11 cellular contexts compared by ENCODE assay signal in the genomic region with DNA sequence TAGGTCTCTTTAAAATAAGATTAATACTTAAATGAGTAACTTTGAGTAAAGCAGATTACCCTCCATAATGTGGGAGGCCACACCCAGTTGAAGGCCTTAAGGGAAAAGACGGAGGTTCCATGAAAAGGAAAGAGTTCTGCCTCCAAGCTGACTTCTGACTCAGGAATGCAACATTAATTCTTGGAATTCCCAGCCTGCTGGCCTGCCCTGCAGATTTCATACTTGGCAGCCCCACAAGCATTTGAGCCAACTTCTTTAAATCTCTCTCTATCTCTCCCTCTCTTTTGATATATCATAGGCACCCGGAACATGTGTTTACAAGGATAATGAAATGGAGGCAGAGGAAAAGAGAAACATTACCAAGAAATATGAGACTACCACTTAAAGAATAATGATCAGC.
DNase-seq lines count a peak whose midpoint lies in the region; ATAC-seq and TF ChIP-seq lines count a peak whose summit lies in the region.
"Had no signal": no experiment of that assay in that cellular context is flagged by ENCODE, and none has a peak within 500 bp of the region (broad histone marks: within the 10 kb centered on the region; RNA-seq: fewer than 3 reads in every experiment).

No MANE protein-coding gene starts in this region.

- H3K9me2 ChIP-seq in GM23248 (ENCODE audit: insufficient read depth), result no peaks in the 10 kb centered on the region

- H3K79me2 ChIP-seq in GM23248 (ENCODE audit: insufficient read depth), result no peaks in the 10 kb centered on the region

- H3K27ac ChIP-seq in GM23248, result peak overlapping the region; percentile 35
- peak overlapping the region; percentile 90 for H3K27ac ChIP-seq in SJSA1
- no peak overlapping the region for H3K27ac ChIP-seq in testis

- H3K27me3 ChIP-seq in GM23248 (replicated peaks; ENCODE audit: insufficient read depth) (no peaks in the 10 kb centered on the region), SJSA1 (replicated peaks) (no peaks in the 10 kb centered on the region), testis (no peaks in the 10 kb centered on the region)

- H3K4me1 ChIP-seq in GM23248 (ENCODE audit: insufficient read depth) (peaks cover 51% of the 10 kb centered on the region), SJSA1 (replicated peaks) (peaks cover 26% of the 10 kb centered on the region), testis (peaks cover 4% of the 10 kb centered on the region)
- H3K4me1 ChIP-seq: HAP-1 had no signal

- ATAC-seq in sciatic nerve (peak; percentile 62), GM18868 (IDR thresholded peaks at IDR 0.05; ENCODE audit: unreplicated experiment) (no peak), HG02885 (IDR thresholded peaks at IDR 0.05; ENCODE audit: poor library complexity, unreplicated experiment) (no peak)

- WGBS in GM23248 (ENCODE audit: low coverage in 1 of 2, low lambda C conversion rate in 2 of 2, missing lambda C conversion rate in 2 of 2), 2 experiments, result 2 to 3% methylated on average over 2 of the region's 2 CpGs
- 20 to 47% methylated on average over 2 of the region's 2 CpGs for WGBS in testis, 2 donors

- in situ Hi-C loops in GM23248 (cut with MboI), result no loop called here

- peaks cover 43% of the 10 kb centered on the region for H3F3A ChIP-seq in GM23248 (ENCODE audit: insufficient read depth)

- H3K9ac ChIP-seq in GM23248, result no peak overlapping the region

- H3K9me3 ChIP-seq in GM23248 (ENCODE audit: low read depth) (no peaks in the 10 kb centered on the region), SJSA1 (replicated peaks) (no peaks in the 10 kb centered on the region), testis (no peaks in the 10 kb centered on the region)
- H3K9me3 ChIP-seq: HAP-1 had no signal

- intact Hi-C loops in sciatic nerve (cut with DNase I) (no loop called here), testis (cut with DNase I; ENCODE audit: low total_unique reads) (no loop called here)

- H2AFZ ChIP-seq in GM23248, result peak overlapping the region; percentile 70

- H3K4me3 ChIP-seq in GM23248 (no peak overlapping the region), SJSA1 (no peak overlapping the region), fibroblast of villous mesenchyme (ENCODE audit: low read depth, low read length) (no peak overlapping the region), testis (no peak overlapping the region)
- H3K4me3 ChIP-seq: HAP-1 had no signal

- TF ChIP-seq CTCF in fibroblast of villous mesenchyme (IDR thresholded peaks at IDR 0.05; ENCODE audit: insufficient read depth, low read depth, low read length) (no peak), testis (IDR thresholded peaks at IDR 0.05) (no peak)

- DNase-seq in GM23248 (peak; percentile 93), SJSA1 (ENCODE audit: low read depth in 1 of 2, low spot score in 2 of 2) (peak; percentile 77 to 82), fibroblast of villous mesenchyme (ENCODE audit: low read depth) (peak; percentile 80), sciatic nerve (ENCODE audit: low spot score) (no peak), NCI-H2107 treated with DMSO at 0.1 percent for 48 hours (lab: John Stamatoyannopoulos, UW; ENCODE audit: unreplicated experiment) (no peak), testis (no peak)
- DNase-seq: effector memory CD4-positive, alpha-beta T cell; KG1 had no signal

- no peaks in the 10 kb centered on the region for H4K20me1 ChIP-seq in GM23248 (ENCODE audit: insufficient read depth)

- H3K4me2 ChIP-seq in GM23248 (ENCODE audit: unreplicated experiment), result peak overlapping the region; percentile 66

- H3K36me3 ChIP-seq in GM23248 (ENCODE audit: low read depth) (no peaks in the 10 kb centered on the region), SJSA1 (peaks cover 4% of the 10 kb centered on the region; the same call in 1 of the 2 replicates), testis (ENCODE audit: low read depth, missing control alignments) (no peaks in the 10 kb centered on the region)
- H3K36me3 ChIP-seq: HAP-1 had no signal

- TF ChIP-seq POLR2A in testis (IDR thresholded peaks at IDR 0.05), result no peak

Comparison
In these comparisons a context has a peak if more than half of its experiments do, and no peak if none do; other contexts are left out.
1. DNase-seq: peak in GM23248 (single experiment), SJSA1 (2 of 2) and fibroblast of villous mesenchyme (single experiment); none in sciatic nerve (single experiment), NCI-H2107 treated with DMSO at 0.1 percent for 48 hours (single experiment) and testis (single experiment).
2. H3K27ac ChIP-seq: peak in GM23248 (single experiment) and SJSA1 (single experiment); none in testis (0 of 2).